ENCODE assay signal across 8 cellular contexts in the genomic region with DNA sequence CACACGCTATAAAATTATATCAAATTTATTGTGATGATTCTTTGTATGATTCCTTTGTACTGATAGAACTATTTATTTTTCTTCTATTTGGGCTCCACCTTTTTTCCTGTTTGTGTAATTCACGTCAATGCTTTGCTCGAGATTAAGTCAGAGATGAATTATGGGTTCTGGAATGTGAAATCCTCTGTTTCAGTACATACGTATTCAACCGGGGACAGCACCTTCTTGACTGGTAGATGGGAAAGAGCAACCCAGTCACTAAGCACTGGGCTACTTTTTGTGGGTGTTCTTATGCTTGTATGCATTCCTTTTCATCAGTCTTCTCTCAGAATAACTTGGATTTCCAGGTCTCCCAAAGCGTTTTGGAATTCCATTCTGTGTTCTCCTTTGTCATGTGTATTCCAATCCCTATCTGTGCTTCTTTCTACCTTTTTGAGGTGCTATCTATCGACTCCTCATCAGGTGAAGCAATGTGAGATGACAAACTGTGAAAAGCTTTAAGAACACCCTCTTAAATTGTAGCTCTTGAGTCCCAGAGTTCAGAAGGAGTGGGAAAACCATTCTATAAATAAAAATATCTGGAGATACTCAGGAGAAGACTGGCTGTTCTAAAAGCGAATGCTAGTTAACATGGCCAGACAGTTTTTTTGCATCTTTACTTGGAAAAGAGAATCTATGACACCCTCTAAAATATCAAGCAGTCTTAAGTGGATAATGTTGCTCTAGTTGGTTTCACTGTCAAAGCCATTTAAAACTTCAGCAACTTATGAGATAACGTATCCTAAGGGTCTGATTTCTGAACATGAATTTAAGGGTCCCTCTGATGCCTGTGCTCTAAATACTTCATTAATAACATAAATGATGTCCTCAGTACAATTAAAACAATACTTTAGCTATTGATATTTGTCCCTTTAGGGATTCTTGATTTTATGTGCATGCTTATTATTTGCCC.
A peak's percentile ranks its signal among the peaks of the same experiment; 100 is the strongest.
DNase-seq lines count a peak whose midpoint lies in the region; ATAC-seq lines count a peak whose summit lies in the region.

No MANE protein-coding gene starts in this region.

- ATAC-seq in stimulated activated memory B cell treated with anti-CD40 and anti-IgM and Interleukin-4, amounts not matched to agents 10 μg/mL and 1 μg/mL and 100 μg/mL, for 72 hours = no peak
- ATAC-seq in GM19395 (IDR thresholded peaks at IDR 0.05; ENCODE audit: unreplicated experiment) (no peak), GM21786 (IDR thresholded peaks at IDR 0.05; ENCODE audit: unreplicated experiment) (no peak)

- peak overlapping the region; percentile 89 for H3K27ac Mint-ChIP-seq in activated T-helper 1 cell treated with anti-CD3 and anti-CD28 coated beads, Interleukin-12 subunit alpha, Interleukin-12 subunit beta, Interleukin-2, Interleukin-4 antibody, amounts not matched to agents 30 ng/mL and 10 ng/mL and 1 ng/mL, durations not matched to agents 14 hours and 24 hours and 36 hours
- peak overlapping the region; percentile 70 for H3K27ac Mint-ChIP-seq in stimulated activated memory B cell treated with anti-CD40 and anti-IgM and Interleukin-4, amounts not matched to agents 10 μg/mL and 1 μg/mL and 100 μg/mL, for 72 hours

- H3K4me1 Mint-ChIP-seq in activated T-helper 1 cell treated with anti-CD3 and anti-CD28 coated beads, Interleukin-12 subunit alpha, Interleukin-12 subunit beta, Interleukin-2, Interleukin-4 antibody, amounts not matched to agents 30 ng/mL and 10 ng/mL and 1 ng/mL, durations not matched to agents 14 hours and 24 hours and 36 hours (ENCODE audit: low read depth) = peaks cover 43% of the 10 kb centered on the region
- H3K4me1 Mint-ChIP-seq in stimulated activated memory B cell treated with anti-CD40 and anti-IgM and Interleukin-4, amounts not matched to agents 10 μg/mL and 1 μg/mL and 100 μg/mL, for 72 hours = peaks cover 10% of the 10 kb centered on the region

- H3K9me3 Mint-ChIP-seq in activated T-helper 1 cell treated with anti-CD3 and anti-CD28 coated beads, Interleukin-12 subunit alpha, Interleukin-12 subunit beta, Interleukin-2, Interleukin-4 antibody, amounts not matched to agents 30 ng/mL and 10 ng/mL and 1 ng/mL, durations not matched to agents 14 hours and 24 hours and 36 hours = peaks cover 12% of the 10 kb centered on the region
- peaks cover 4% of the 10 kb centered on the region for H3K9me3 Mint-ChIP-seq in stimulated activated memory B cell treated with anti-CD40 and anti-IgM and Interleukin-4, amounts not matched to agents 10 μg/mL and 1 μg/mL and 100 μg/mL, for 72 hours

- peak; percentile 16 for DNase-seq in HT-29 (ENCODE audit: low spot score)
- no peak for DNase-seq in activated T-helper 1 cell treated with anti-CD3 and anti-CD28 coated beads, Interleukin-12 subunit alpha, Interleukin-12 subunit beta, Interleukin-2, Interleukin-4 antibody, amounts not matched to agents 30 ng/mL and 10 ng/mL and 1 ng/mL, durations not matched to agents 14 hours and 24 hours and 36 hours (ENCODE audit: low spot score)
- DNase-seq in fibroblast of the conjunctiva (ENCODE audit: low read depth) = peak; percentile 77
- no peak for DNase-seq in cerebellum (ENCODE audit: low spot score)
- no peak for DNase-seq in activated CD8-positive, alpha-beta memory T cell treated with anti-CD3 and anti-CD28 coated beads for 24 hours

- peaks cover 2% of the 10 kb centered on the region for H3K27me3 Mint-ChIP-seq in activated T-helper 1 cell treated with anti-CD3 and anti-CD28 coated beads, Interleukin-12 subunit alpha, Interleukin-12 subunit beta, Interleukin-2, Interleukin-4 antibody, amounts not matched to agents 30 ng/mL and 10 ng/mL and 1 ng/mL, durations not matched to agents 14 hours and 24 hours and 36 hours (ENCODE audit: insufficient read depth)
- no peaks in the 10 kb centered on the region for H3K27me3 Mint-ChIP-seq in stimulated activated memory B cell treated with anti-CD40 and anti-IgM and Interleukin-4, amounts not matched to agents 10 μg/mL and 1 μg/mL and 100 μg/mL, for 72 hours

- intact Hi-C loops in activated T-helper 1 cell treated with anti-CD3 and anti-CD28 coated beads, Interleukin-12 subunit alpha, Interleukin-12 subunit beta, Interleukin-2, Interleukin-4 antibody, amounts not matched to agents 30 ng/mL and 10 ng/mL and 1 ng/mL, durations not matched to agents 14 hours and 24 hours and 36 hours (cut with micrococcal nuclease) = loop anchor here (1.0 to 5.0 kb wide), 10 partner anchors 9 to 912 kb away; no protein-coding TSS in a partner anchor

- peak overlapping the region; percentile 53 for H3K4me3 Mint-ChIP-seq in activated T-helper 1 cell treated with anti-CD3 and anti-CD28 coated beads, Interleukin-12 subunit alpha, Interleukin-12 subunit beta, Interleukin-2, Interleukin-4 antibody, amounts not matched to agents 30 ng/mL and 10 ng/mL and 1 ng/mL, durations not matched to agents 14 hours and 24 hours and 36 hours
- no peak overlapping the region for H3K4me3 Mint-ChIP-seq in stimulated activated memory B cell treated with anti-CD40 and anti-IgM and Interleukin-4, amounts not matched to agents 10 μg/mL and 1 μg/mL and 100 μg/mL, for 72 hours

- peaks cover 9% of the 10 kb centered on the region for H3K36me3 Mint-ChIP-seq in activated T-helper 1 cell treated with anti-CD3 and anti-CD28 coated beads, Interleukin-12 subunit alpha, Interleukin-12 subunit beta, Interleukin-2, Interleukin-4 antibody, amounts not matched to agents 30 ng/mL and 10 ng/mL and 1 ng/mL, durations not matched to agents 14 hours and 24 hours and 36 hours (ENCODE audit: low read depth)
- H3K36me3 Mint-ChIP-seq in stimulated activated memory B cell treated with anti-CD40 and anti-IgM and Interleukin-4, amounts not matched to agents 10 μg/mL and 1 μg/mL and 100 μg/mL, for 72 hours = no peaks in the 10 kb centered on the region

Comparison
In these comparisons a context has a peak if more than half of its experiments do, and no peak if none do; other contexts are left out.
1. DNase-seq: peak in HT-29 (single experiment) and fibroblast of the conjunctiva (single experiment); none in activated T-helper 1 cell treated with anti-CD3 and anti-CD28 coated beads, Interleukin-12 subunit alpha, Interleukin-12 subunit beta, Interleukin-2, Interleukin-4 antibody, amounts not matched to agents 30 ng/mL and 10 ng/mL and 1 ng/mL, durations not matched to agents 14 hours and 24 hours and 36 hours (single experiment), cerebellum (single experiment) and activated CD8-positive, alpha-beta memory T cell treated with anti-CD3 and anti-CD28 coated beads for 24 hours (single experiment).